ENCODE assay signal across 18 cellular contexts in the genomic region with DNA sequence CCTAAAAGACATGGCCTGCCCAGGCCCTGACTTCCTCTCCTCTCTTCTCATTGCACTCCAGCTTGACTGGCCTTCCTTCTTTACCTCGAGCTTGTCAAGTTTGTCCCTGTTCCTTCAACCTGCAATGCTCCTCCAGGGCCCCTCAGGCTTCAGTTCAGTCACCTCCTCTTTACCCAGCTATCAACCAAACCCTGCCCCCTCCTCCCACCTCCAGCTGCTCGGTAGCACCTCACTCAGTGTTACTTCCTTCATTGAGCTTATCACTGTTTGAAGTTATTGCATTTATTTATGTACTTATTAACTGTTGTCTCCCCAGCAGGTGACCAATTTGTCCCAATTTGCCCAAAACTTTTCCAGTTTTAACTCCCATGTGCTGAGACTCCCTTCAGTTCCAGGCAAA.
DNase-seq lines count a peak whose midpoint lies in the region; ATAC-seq, FAIRE-seq and TF ChIP-seq lines count a peak whose summit lies in the region.
"Had no signal": no experiment of that assay in that cellular context is flagged by ENCODE, and none has a peak within 500 bp of the region (broad histone marks: within the 10 kb centered on the region; RNA-seq: fewer than 3 reads in every experiment).

No MANE protein-coding gene starts in this region.

- 50% methylated on average over 2 of the region's 2 CpGs for WGBS in GM12878 (ENCODE audit: insufficient coverage, insufficient replicate concordance, low lambda C conversion rate, missing lambda C conversion rate)
- WGBS in smooth muscle cell (ENCODE audit: low lambda C conversion rate) = 47% methylated on average over 2 of the region's 2 CpGs

- H3K4me3 ChIP-seq in GM12878 (no peak overlapping the region), fibroblast of lung (replicated peaks in 1 of 4; ENCODE audit: control extremely low read depth in 1 of 4, insufficient read depth in 1 of 4, low read depth in 3 of 4, low read length in 4 of 4) (no peak overlapping the region), smooth muscle cell (no peak overlapping the region)
- H3K4me3 ChIP-seq: SK-N-MC had no signal

- H3K9ac ChIP-seq in GM12878 (ENCODE audit: control insufficient read depth, insufficient read depth, low read length) = no peak overlapping the region
- H3K9ac ChIP-seq in fibroblast of lung (ENCODE audit: insufficient read depth, low read length) = no peak overlapping the region
- peak overlapping the region; percentile 14 for H3K9ac ChIP-seq in smooth muscle cell (ENCODE audit: low read depth)

- no peak for FAIRE-seq in GM12878 (lab: Jason Lieb, UNC)
- FAIRE-seq: D721Med, GM18507 had no signal

- DNase-seq in GM12878 (ENCODE audit: low read depth, low spot score) = no peak
- DNase-seq in fibroblast of lung (ENCODE audit: low read depth in 2 of 2) = no peak
- DNase-seq in smooth muscle cell (lab: John Stamatoyannopoulos, UW; ENCODE audit: unreplicated experiment) = no peak
- no peak for DNase-seq in NK-92 (lab: John Stamatoyannopoulos, UW; ENCODE audit: unreplicated experiment)
- no peak for DNase-seq in RWPE1 (ENCODE audit: low spot score)
- no peak for DNase-seq in amniotic stem cell (lab: John Stamatoyannopoulos, UW)
- DNase-seq: GOT3, Kasumi-1, NCI-H1105 treated with DMSO at 0.1 percent for 48 hours, NCI-H2029, NCI-H446, NCI-H526, SIG-M5 had no signal

- in situ Hi-C loops in GM12878 (cut with MboI) = no loop called here

- H3K4me2 ChIP-seq in GM12878 (ENCODE audit: control insufficient read depth, insufficient read depth) = no peak overlapping the region
- peak overlapping the region; percentile 56 for H3K4me2 ChIP-seq in fibroblast of lung (ENCODE audit: extremely low read depth, insufficient read depth, low read length)
- no peak overlapping the region for H3K4me2 ChIP-seq in smooth muscle cell

- POLR2A ChIA-PET in GM12878 (lab: Charles Lee) (interaction anchor here (0.6 to 1.1 kb wide), 3 partner anchors 19 to 521 kb away, joined by 3 to 4 read pairs (median 3); no protein-coding TSS in a partner anchor), RWPE1 (lab: Yijun Ruan, JAX; ENCODE audit: low non-redundant PET) (no interaction called here)

- TF ChIP-seq POLR2A in GM12878 (IDR thresholded peaks at IDR 0.05; ENCODE audit: low read depth, low read length) = no peak

- H3K36me3 ChIP-seq in GM12878 (ENCODE audit: control insufficient read depth in 2 of 2, insufficient read depth in 2 of 2, low read length in 1 of 2) (no peaks in the 10 kb centered on the region), fibroblast of lung (ENCODE audit: control insufficient read depth, insufficient read depth, low read length) (no peaks in the 10 kb centered on the region), smooth muscle cell (ENCODE audit: low read depth) (no peaks in the 10 kb centered on the region)

- BruUV-seq in GM12878 (replicated peaks; lab: Mats Ljungman, UMichigan) = no TSS peak

- no peak overlapping the region for H3K27ac ChIP-seq in GM12878 (ENCODE audit: control insufficient read depth, insufficient read depth)
- H3K27ac ChIP-seq in fibroblast of lung (ENCODE audit: insufficient read depth, low read length) = peak overlapping the region; percentile 46
- H3K27ac ChIP-seq in smooth muscle cell (ENCODE audit: low read depth) = no peak overlapping the region
- H3K27ac ChIP-seq in RWPE1 = no peak overlapping the region
- H3K27ac ChIP-seq: SK-N-MC had no signal

- RAD21 ChIA-PET in GM12878 (lab: Charles Lee; ENCODE audit: unreplicated experiment) = interaction anchor here (0.9 to 1.1 kb wide), 2 partner anchors 51 to 55 kb away, joined by 3 to 4 read pairs; no protein-coding TSS in a partner anchor

- H3K79me2 ChIP-seq in GM12878 (ENCODE audit: control insufficient read depth, insufficient read depth, low read length) (no peaks in the 10 kb centered on the region), fibroblast of lung (ENCODE audit: control insufficient read depth, insufficient read depth, low read length) (no peaks in the 10 kb centered on the region), smooth muscle cell (ENCODE audit: low read depth) (no peaks in the 10 kb centered on the region)

- ATAC-seq in HG03175 (IDR thresholded peaks at IDR 0.05; ENCODE audit: unreplicated experiment) (peak; percentile 49), GM12878 (peak; percentile 18; the same call in 1 of the 3 replicates)
- ATAC-seq: HCT116 had no signal

- CTCF ChIA-PET in GM12878 (lab: Yijun Ruan, JAX) = interaction anchor here (1.3 kb wide), 1 partner anchor 8 kb away, joined by 3 read pairs; no protein-coding TSS in a partner anchor
- CTCF ChIA-PET in RWPE1 (lab: Yijun Ruan, JAX) = no interaction called here

- SMC1A ChIA-PET in GM12878 (lab: Charles Lee; ENCODE audit: uncharacterized antibody, unreplicated experiment) = interaction anchor here (0.8 to 1.5 kb wide), 7 partner anchors 14 to 562 kb away, joined by 3 to 4 read pairs (median 3); no protein-coding TSS in a partner anchor

- no peak overlapping the region for H2AFZ ChIP-seq in GM12878 (ENCODE audit: control insufficient read depth, low read depth, low read length)
- H2AFZ ChIP-seq in fibroblast of lung (ENCODE audit: low read length) = no peak overlapping the region
- no peak overlapping the region for H2AFZ ChIP-seq in smooth muscle cell (ENCODE audit: low read depth)

- no peaks in the 10 kb centered on the region for H4K20me1 ChIP-seq in GM12878 (ENCODE audit: control insufficient read depth, insufficient read depth)
- H4K20me1 ChIP-seq in fibroblast of lung (ENCODE audit: control insufficient read depth, extremely low read depth, insufficient read depth, low read length) = no peaks in the 10 kb centered on the region
- H4K20me1 ChIP-seq in smooth muscle cell (ENCODE audit: low read depth) = no peaks in the 10 kb centered on the region

- TF ChIP-seq CTCF in GM12878 (IDR thresholded peaks at IDR 0.05 in 2 of 3, conservative IDR thresholded peaks at IDR 0.05 in 1 of 3; ENCODE audit: control insufficient read depth in 2 of 3, extremely low read depth in 1 of 3, insufficient read depth in 1 of 3, low read depth in 3 of 3, low read length in 3 of 3) (no peak), fibroblast of lung (conservative IDR thresholded peaks at IDR 0.05 in 1 of 2, IDR thresholded peaks at IDR 0.05 in 1 of 2; ENCODE audit: low read depth in 1 of 2, low read length in 2 of 2) (no peak), smooth muscle cell (IDR thresholded peaks at IDR 0.05; ENCODE audit: borderline replicate concordance, insufficient read depth, poor library complexity, severe bottlenecking) (no peak), RWPE1 (conservative IDR thresholded peaks at IDR 0.05; ENCODE audit: low read depth) (no peak)

- no peak for TF ChIP-seq RAD21 in GM12878 (IDR thresholded peaks at IDR 0.05; ENCODE audit: insufficient read depth, low read depth, low read length)

- H3K27me3 ChIP-seq in GM12878 (replicated peaks in 1 of 2; ENCODE audit: control insufficient read depth in 2 of 2, insufficient read depth in 2 of 2, low read length in 1 of 2) (no peaks in the 10 kb centered on the region), fibroblast of lung (ENCODE audit: control insufficient read depth, insufficient read depth, low read length) (no peaks in the 10 kb centered on the region), smooth muscle cell (ENCODE audit: low read depth) (no peaks in the 10 kb centered on the region)

- H3K9me3 ChIP-seq in GM12878 (replicated peaks; ENCODE audit: control insufficient read depth, insufficient read depth, low read length) (no peaks in the 10 kb centered on the region; the same call in 2 of the 3 replicates), fibroblast of lung (ENCODE audit: control insufficient read depth, insufficient read depth, low read depth, low read length) (no peaks in the 10 kb centered on the region), smooth muscle cell (replicated peaks; ENCODE audit: low read depth) (no peaks in the 10 kb centered on the region)

- intact Hi-C loops in GM12878 (cut with micrococcal nuclease; ENCODE audit: unreplicated experiment) = no loop called here

- H3F3A ChIP-seq in smooth muscle cell (ENCODE audit: low read depth) = peaks cover 15% of the 10 kb centered on the region

- peaks cover 3% of the 10 kb centered on the region; the same call in 1 of the 2 replicates for H3K4me1 ChIP-seq in GM12878 (ENCODE audit: control insufficient read depth, insufficient read depth, low read length)
- H3K4me1 ChIP-seq in fibroblast of lung (ENCODE audit: control insufficient read depth, extremely low read depth, insufficient read depth, low read length) = peaks cover 17% of the 10 kb centered on the region
- peaks cover 10% of the 10 kb centered on the region for H3K4me1 ChIP-seq in smooth muscle cell (ENCODE audit: low read depth)

- no peak for TF ChIP-seq EP300 in GM12878 (IDR thresholded peaks at IDR 0.05; ENCODE audit: borderline replicate concordance in 1 of 2, control insufficient read depth in 1 of 2, low read depth in 2 of 2, low read length in 2 of 2)

TF ChIP-seq in GM12878, 131 proteins besides CTCF, POLR2A, EP300 and RAD21 (continues in another document):
- TF ChIP-seq STAT3 (IDR thresholded peaks at IDR 0.05; ENCODE audit: low read depth, low read length) = no peak
- TF ChIP-seq, protein P1, sequence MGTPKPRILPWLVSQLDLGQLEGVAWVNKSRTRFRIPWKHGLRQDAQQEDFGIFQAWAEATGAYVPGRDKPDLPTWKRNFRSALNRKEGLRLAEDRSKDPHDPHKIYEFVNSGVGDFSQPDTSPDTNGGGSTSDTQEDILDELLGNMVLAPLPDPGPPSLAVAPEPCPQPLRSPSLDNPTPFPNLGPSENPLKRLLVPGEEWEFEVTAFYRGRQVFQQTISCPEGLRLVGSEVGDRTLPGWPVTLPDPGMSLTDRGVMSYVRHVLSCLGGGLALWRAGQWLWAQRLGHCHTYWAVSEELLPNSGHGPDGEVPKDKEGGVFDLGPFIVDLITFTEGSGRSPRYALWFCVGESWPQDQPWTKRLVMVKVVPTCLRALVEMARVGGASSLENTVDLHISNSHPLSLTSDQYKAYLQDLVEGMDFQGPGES (IDR thresholded peaks at IDR 0.05) = no peak
- TF ChIP-seq, protein P2, sequence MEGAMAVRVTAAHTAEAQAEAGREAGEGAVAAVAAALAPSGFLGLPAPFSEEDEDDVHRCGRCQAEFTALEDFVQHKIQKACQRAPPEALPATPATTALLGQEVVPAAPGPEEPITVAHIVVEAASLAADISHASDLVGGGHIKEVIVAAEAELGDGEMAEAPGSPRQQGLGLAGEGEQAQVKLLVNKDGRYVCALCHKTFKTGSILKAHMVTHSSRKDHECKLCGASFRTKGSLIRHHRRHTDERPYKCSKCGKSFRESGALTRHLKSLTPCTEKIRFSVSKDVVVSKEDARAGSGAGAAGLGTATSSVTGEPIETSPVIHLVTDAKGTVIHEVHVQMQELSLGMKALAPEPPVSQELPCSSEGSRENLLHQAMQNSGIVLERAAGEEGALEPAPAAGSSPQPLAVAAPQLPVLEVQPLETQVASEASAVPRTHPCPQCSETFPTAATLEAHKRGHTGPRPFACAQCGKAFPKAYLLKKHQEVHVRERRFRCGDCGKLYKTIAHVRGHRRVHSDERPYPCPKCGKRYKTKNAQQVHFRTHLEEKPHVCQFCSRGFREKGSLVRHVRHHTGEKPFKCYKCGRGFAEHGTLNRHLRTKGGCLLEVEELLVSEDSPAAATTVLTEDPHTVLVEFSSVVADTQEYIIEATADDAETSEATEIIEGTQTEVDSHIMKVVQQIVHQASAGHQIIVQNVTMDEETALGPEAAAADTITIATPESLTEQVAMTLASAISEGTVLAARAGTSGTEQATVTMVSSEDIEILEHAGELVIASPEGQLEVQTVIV (IDR thresholded peaks at IDR 0.05; ENCODE audit: borderline replicate concordance, partially characterized antibody) = no peak
